ENCODE assay signal across 1 cellular context in the genomic region with DNA sequence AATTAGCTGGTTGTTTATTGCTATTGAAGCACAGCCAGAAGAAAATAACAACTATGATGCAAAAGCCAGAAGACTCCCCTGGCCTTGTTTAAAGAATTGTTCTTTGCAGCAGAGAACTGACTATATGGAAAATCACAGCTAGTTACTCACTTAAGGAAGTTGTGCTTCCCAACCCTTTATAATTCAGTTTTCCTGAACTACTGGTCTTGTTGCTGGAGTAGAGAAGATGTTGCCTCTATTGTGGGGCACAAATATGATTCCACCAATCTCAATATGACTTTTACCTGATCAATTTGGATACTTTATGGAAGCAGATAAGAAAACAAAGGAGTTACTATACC.
TF ChIP-seq lines count a peak whose summit lies in the region.

No MANE protein-coding gene starts in this region.

TF ChIP-seq in SK-N-SH, 30 proteins besides CTCF, POLR2A, EP300 and RAD21 (continued from another document):
- TF ChIP-seq CHD2 (IDR thresholded peaks at IDR 0.05; ENCODE audit: low read length, partially characterized antibody) (no peak), RFX5 (IDR thresholded peaks at IDR 0.05; ENCODE audit: low read length) (no peak), TCF12 (IDR thresholded peaks at IDR 0.05) (no peak), SMC3 (IDR thresholded peaks at IDR 0.05; ENCODE audit: low read depth, low read length) (no peak), NFIC (IDR thresholded peaks at IDR 0.05; ENCODE audit: borderline replicate concordance) (no peak), SIN3A (IDR thresholded peaks at IDR 0.05; ENCODE audit: borderline replicate concordance, low read depth, low read length) (no peak), MEF2A (IDR thresholded peaks at IDR 0.05; ENCODE audit: borderline replicate concordance, low read depth) (no peak), TAF1 (IDR thresholded peaks at IDR 0.05; ENCODE audit: borderline replicate concordance, low read depth, low read length) (no peak), NRF1 (IDR thresholded peaks at IDR 0.05; ENCODE audit: low read depth, low read length) (no peak)
- TF ChIP-seq, protein P1, sequence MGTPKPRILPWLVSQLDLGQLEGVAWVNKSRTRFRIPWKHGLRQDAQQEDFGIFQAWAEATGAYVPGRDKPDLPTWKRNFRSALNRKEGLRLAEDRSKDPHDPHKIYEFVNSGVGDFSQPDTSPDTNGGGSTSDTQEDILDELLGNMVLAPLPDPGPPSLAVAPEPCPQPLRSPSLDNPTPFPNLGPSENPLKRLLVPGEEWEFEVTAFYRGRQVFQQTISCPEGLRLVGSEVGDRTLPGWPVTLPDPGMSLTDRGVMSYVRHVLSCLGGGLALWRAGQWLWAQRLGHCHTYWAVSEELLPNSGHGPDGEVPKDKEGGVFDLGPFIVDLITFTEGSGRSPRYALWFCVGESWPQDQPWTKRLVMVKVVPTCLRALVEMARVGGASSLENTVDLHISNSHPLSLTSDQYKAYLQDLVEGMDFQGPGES (IDR thresholded peaks at IDR 0.05; ENCODE audit: low read depth, low read length) = no peak
- TF ChIP-seq, protein P2, sequence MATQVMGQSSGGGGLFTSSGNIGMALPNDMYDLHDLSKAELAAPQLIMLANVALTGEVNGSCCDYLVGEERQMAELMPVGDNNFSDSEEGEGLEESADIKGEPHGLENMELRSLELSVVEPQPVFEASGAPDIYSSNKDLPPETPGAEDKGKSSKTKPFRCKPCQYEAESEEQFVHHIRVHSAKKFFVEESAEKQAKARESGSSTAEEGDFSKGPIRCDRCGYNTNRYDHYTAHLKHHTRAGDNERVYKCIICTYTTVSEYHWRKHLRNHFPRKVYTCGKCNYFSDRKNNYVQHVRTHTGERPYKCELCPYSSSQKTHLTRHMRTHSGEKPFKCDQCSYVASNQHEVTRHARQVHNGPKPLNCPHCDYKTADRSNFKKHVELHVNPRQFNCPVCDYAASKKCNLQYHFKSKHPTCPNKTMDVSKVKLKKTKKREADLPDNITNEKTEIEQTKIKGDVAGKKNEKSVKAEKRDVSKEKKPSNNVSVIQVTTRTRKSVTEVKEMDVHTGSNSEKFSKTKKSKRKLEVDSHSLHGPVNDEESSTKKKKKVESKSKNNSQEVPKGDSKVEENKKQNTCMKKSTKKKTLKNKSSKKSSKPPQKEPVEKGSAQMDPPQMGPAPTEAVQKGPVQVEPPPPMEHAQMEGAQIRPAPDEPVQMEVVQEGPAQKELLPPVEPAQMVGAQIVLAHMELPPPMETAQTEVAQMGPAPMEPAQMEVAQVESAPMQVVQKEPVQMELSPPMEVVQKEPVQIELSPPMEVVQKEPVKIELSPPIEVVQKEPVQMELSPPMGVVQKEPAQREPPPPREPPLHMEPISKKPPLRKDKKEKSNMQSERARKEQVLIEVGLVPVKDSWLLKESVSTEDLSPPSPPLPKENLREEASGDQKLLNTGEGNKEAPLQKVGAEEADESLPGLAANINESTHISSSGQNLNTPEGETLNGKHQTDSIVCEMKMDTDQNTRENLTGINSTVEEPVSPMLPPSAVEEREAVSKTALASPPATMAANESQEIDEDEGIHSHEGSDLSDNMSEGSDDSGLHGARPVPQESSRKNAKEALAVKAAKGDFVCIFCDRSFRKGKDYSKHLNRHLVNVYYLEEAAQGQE (IDR thresholded peaks at IDR 0.05; ENCODE audit: low read depth, low read length) = no peak
